17 cellular contexts compared by ENCODE assay signal in genomic region chr1:25477448-25478034, GRCh38. TPM values are rescaled to one million over a fixed set of nuclear protein-coding genes. Genes with fewer than 3 reads are reported as not detected.
DNase-seq lines count a peak whose midpoint lies in the region; ATAC-seq and TF ChIP-seq lines count a peak whose summit lies in the region.
"Had no signal": no experiment of that assay in that cellular context is flagged by ENCODE, and none has a peak within 500 bp of the region (broad histone marks: within the 10 kb centered on the region; RNA-seq: fewer than 3 reads in every experiment).

No MANE protein-coding gene starts in this region.

- TF ChIP-seq POLR2A in prostate gland (IDR thresholded peaks at IDR 0.05): no peak
- TF ChIP-seq POLR2A in gastroesophageal sphincter (IDR thresholded peaks at IDR 0.05): no peak

- H3K9me3 ChIP-seq in RWPE2 (ENCODE audit: severe bottlenecking) (peaks cover 3% of the 10 kb centered on the region), esophagus (ENCODE audit: control insufficient read depth in 2 of 2, insufficient read depth in 1 of 2, low read depth in 1 of 2, low read length in 1 of 2) (no peaks in the 10 kb centered on the region), prostate gland (no peaks in the 10 kb centered on the region), gastroesophageal sphincter (no peaks in the 10 kb centered on the region)
- H3K9me3 ChIP-seq: Caco-2, uterus had no signal

- TF ChIP-seq EP300 in gastroesophageal sphincter (IDR thresholded peaks at IDR 0.05): no peak

- H3K27ac ChIP-seq in RWPE2 (ENCODE audit: poor library complexity, severe bottlenecking): peak overlapping the region; percentile 33
- peak overlapping the region; percentile 40 to 69 for H3K27ac ChIP-seq in esophagus (ENCODE audit: low read depth in 2 of 2, low read length in 1 of 2)
- peak overlapping the region; percentile 45 to 65 for H3K27ac ChIP-seq in prostate gland
- H3K27ac ChIP-seq in gastroesophageal sphincter: no peak overlapping the region
- H3K27ac ChIP-seq: uterus had no signal

- WGBS in esophagus, 2 donors: 66 to 81% methylated on average over 1 of the region's 1 CpG
- 58% methylated on average over 1 of the region's 1 CpG for WGBS in prostate gland
- WGBS in gastroesophageal sphincter (ENCODE audit: low coverage in 1 of 2), 2 donors: 90% methylated on average over 1 of the region's 1 CpG; no CpG with 5 or more reads in 1 of the 2 donors

- ATAC-seq in RWPE2 (ENCODE audit: low read depth): 0 out of 3 replicates have a peak, but pooled peaks have one; percentile 18
- ATAC-seq in gastroesophageal sphincter: no peak
- ATAC-seq in HG02623 (IDR thresholded peaks at IDR 0.05; ENCODE audit: unreplicated experiment): no peak
- ATAC-seq: Panc1 had no signal

- in situ Hi-C loops in GM13976 (cut with MboI; ENCODE audit: low sequenced_read_pairs, unreplicated experiment): no loop called here

- no peaks in the 10 kb centered on the region for H3K27me3 ChIP-seq in RWPE2 (ENCODE audit: insufficient read depth, poor library complexity, severe bottlenecking)
- H3K27me3 ChIP-seq in esophagus (ENCODE audit: control insufficient read depth in 1 of 2, insufficient read depth in 2 of 2, low read length in 2 of 2): no peaks in the 10 kb centered on the region
- no peaks in the 10 kb centered on the region for H3K27me3 ChIP-seq in prostate gland (replicated peaks; ENCODE audit: insufficient read depth)
- H3K27me3 ChIP-seq in gastroesophageal sphincter: no peaks in the 10 kb centered on the region
- H3K27me3 ChIP-seq: uterus had no signal

- intact Hi-C loops in prostate gland (cut with DNase I): no loop called here

- TF ChIP-seq CTCF in RWPE2 (IDR thresholded peaks at IDR 0.05; ENCODE audit: poor library complexity, severe bottlenecking) (no peak), prostate gland (IDR thresholded peaks at IDR 0.05) (no peak), GM13976 (IDR thresholded peaks at IDR 0.05; ENCODE audit: borderline replicate concordance, control extremely low read depth, extremely low read depth, insufficient read depth, missing control alignments) (no peak), gastroesophageal sphincter (IDR thresholded peaks at IDR 0.05) (no peak)

- H3K36me3 ChIP-seq in RWPE2 (ENCODE audit: low read depth) (0 out of 2 replicates have a peak, but pooled peaks cover 4% of the 10 kb centered on the region), esophagus (ENCODE audit: control insufficient read depth in 2 of 2, insufficient read depth in 2 of 2, low read length in 1 of 2) (no peaks in the 10 kb centered on the region), prostate gland (no peaks in the 10 kb centered on the region), gastroesophageal sphincter (no peaks in the 10 kb centered on the region)
- H3K36me3 ChIP-seq: uterus had no signal

- DNase-seq in DMS79 treated with DMSO at 0.1 percent for 48 hours (lab: John Stamatoyannopoulos, UW) (peak; percentile 76), RWPE2 (ENCODE audit: low spot score) (no peak), prostate gland (ENCODE audit: low spot score) (no peak), GM13976 (ENCODE audit: low spot score) (no peak), SIG-M5 (lab: John Stamatoyannopoulos, UW) (no peak)
- DNase-seq: activated CD4-positive, alpha-beta T cell treated with anti-CD3 and anti-CD28 coated beads for 1 hour; activated CD8-positive, alpha-beta memory T cell treated with anti-CD3 and anti-CD28 coated beads, Interleukin-2, amount 50 U/mL, for 48 hours; Caco-2; immature natural killer cell; NCI-H748 treated with DMSO at 0.1 percent for 48 hours; stimulated activated naive CD4-positive, alpha-beta T cell; SW 1271; uterus had no signal

- H3K4me1 ChIP-seq in RWPE2 (ENCODE audit: insufficient read depth, poor library complexity, severe bottlenecking) (peaks cover 31% of the 10 kb centered on the region), esophagus (ENCODE audit: control insufficient read depth in 2 of 2, insufficient read depth in 2 of 2, low read length in 1 of 2) (peaks cover 0 to 4% of the 10 kb centered on the region in 2 donors), prostate gland (replicated peaks) (peaks cover 6% of the 10 kb centered on the region), gastroesophageal sphincter (peaks cover 0 to 73% (median 0%) of the 10 kb centered on the region in 3 donors)
- H3K4me1 ChIP-seq: uterus had no signal

- H3K4me3 ChIP-seq in RWPE2 (ENCODE audit: severe bottlenecking): no peak overlapping the region
- no peak overlapping the region for H3K4me3 ChIP-seq in esophagus (ENCODE audit: low read depth in 1 of 2, low read length in 2 of 2)
- H3K4me3 ChIP-seq in prostate gland: no peak overlapping the region
- H3K4me3 ChIP-seq in gastroesophageal sphincter: no peak overlapping the region
- H3K4me3 ChIP-seq: uterus had no signal

RNA-seq across cellular contexts. Expression of gene MACO1, which starts 46.8 kb away (rescaled TPM):
- polyA plus RNA-seq in esophagus: 10 to 100 TPM; 16.1 to 23.3 TPM
- total RNA-seq in prostate gland (10 to 100 TPM; 25.5 to 31.0 TPM), gastroesophageal sphincter (10 to 100 TPM; 15.5 to 24.5 (median 19.0) TPM)

RNA-seq across cellular contexts. Expression of gene RHCE, which starts 56.9 kb away (rescaled TPM):
- under 1 TPM; 0.20 to 0.73 TPM for polyA plus RNA-seq in esophagus
- 1 to 10 TPM; 2.4 to 3.9 TPM for total RNA-seq in prostate gland
- not detected for total RNA-seq in gastroesophageal sphincter
- total RNA-seq: Caco-2 had no signal
- polyA plus RNA-seq: immature natural killer cell had no signal

Comparison
In these comparisons a context has a peak if more than half of its experiments do, and no peak if none do; other contexts are left out.
1. H3K27ac ChIP-seq: peak in RWPE2 (single experiment), esophagus (2 of 2) and prostate gland (2 of 2); none in gastroesophageal sphincter (0 of 4).